Comparison of ENCODE assay signal across 17 cellular contexts in genomic region chr16:799948-800833, GRCh38. TPM values are rescaled to one million over a fixed set of nuclear protein-coding genes. Genes with fewer than 3 reads are reported as not detected.
DNase-seq lines count a peak whose midpoint lies in the region; FAIRE-seq and TF ChIP-seq lines count a peak whose summit lies in the region.
"Had no signal": no experiment of that assay in that cellular context is flagged by ENCODE, and none has a peak within 500 bp of the region (broad histone marks: within the 10 kb centered on the region; RNA-seq: fewer than 3 reads in every experiment).

Gene GNG13 (minus strand): TSS chr16:800734. CDS start chr16:799077, 1,657 bp downstream.

- POLR2A ChIA-PET in SK-N-SH (lab: Yijun Ruan, JAX), result interaction anchor here (1.3 kb wide), 1 partner anchor 12 kb away, joined by 4 read pairs; the partner anchor contains the start of gene CHTF18

- peak; percentile 74 for DNase-seq in SK-N-SH
- no peak for DNase-seq in GM12892 (ENCODE audit: insufficient read length)
- no peak for DNase-seq in Ammon's horn (ENCODE audit: low spot score)
- no peak for DNase-seq in posterior vena cava (ENCODE audit: low spot score)
- no peak for DNase-seq in lower leg skin (ENCODE audit: low spot score in 2 of 2)
- DNase-seq: activated naive CD4-positive, alpha-beta T cell treated with Interleukin-2 at 50 U/mL for 16 hours; effector CD8-positive, alpha-beta T cell; NCI-H1436 treated with DMSO at 0.1 percent for 48 hours; NCI-H82 had no signal

- H3K27ac ChIP-seq in 22Rv1, result peak within 1 kb of the TSS; percentile 48
- H3K27ac ChIP-seq in SK-N-SH (ENCODE audit: low read depth in 2 of 2, low read length in 1 of 2), result no peak within 1 kb of the TSS
- H3K27ac ChIP-seq in iPS-20b (ENCODE audit: low read length), result no peak within 1 kb of the TSS
- H3K27ac ChIP-seq: prostate gland, SK-N-MC had no signal

- WGBS in SK-N-SH (ENCODE audit: low lambda C conversion rate), result 8% methylated on average over 11 of the region's 57 CpGs
- WGBS in lower leg skin, 2 donors, result 4 to 6% methylated on average over 18 to 45 of the region's 57 CpGs

- H3F3A ChIP-seq in SK-N-SH (replicated peaks; ENCODE audit: insufficient read depth), result no peaks in the 10 kb centered on the region

- no peak for FAIRE-seq in GM12892 (lab: Jason Lieb, UNC)
- FAIRE-seq: GM12891, islet of Langerhans had no signal

- intact Hi-C loops in posterior vena cava (cut with DNase I), result no loop called here
- intact Hi-C loops in lower leg skin (cut with DNase I; ENCODE audit: low total_unique reads), result no loop called here

- no peaks in the 10 kb centered on the region for H4K20me1 ChIP-seq in SK-N-SH (ENCODE audit: insufficient read depth)

- H3K9me3 ChIP-seq in ES-I3 (ENCODE audit: control insufficient read depth, insufficient read depth, low read length) (no peaks in the 10 kb centered on the region; the same call in 1 of the 2 replicates), SK-N-SH (no peaks in the 10 kb centered on the region), iPS-20b (ENCODE audit: insufficient read depth, low read depth, low read length) (no peaks in the 10 kb centered on the region)
- H3K9me3 ChIP-seq: prostate gland had no signal

- TF ChIP-seq CTCF in 22Rv1 (IDR thresholded peaks at IDR 0.05) (no peak), SK-N-SH (IDR thresholded peaks at IDR 0.05) (no peak), lower leg skin (IDR thresholded peaks at IDR 0.05) (no peak)

- no peaks in the 10 kb centered on the region for H3K79me2 ChIP-seq in SK-N-SH (ENCODE audit: insufficient read depth)

- TF ChIP-seq RAD21 in SK-N-SH (IDR thresholded peaks at IDR 0.05; ENCODE audit: low read length), result no peak

- H3K9ac ChIP-seq in ES-I3 (ENCODE audit: low read depth, low read length) (peak within 1 kb of the TSS; percentile 32; the same call in 1 of the 2 replicates), SK-N-SH (no peak within 1 kb of the TSS), iPS-20b (ENCODE audit: low read depth, low read length) (no peak within 1 kb of the TSS)

- no peak for TF ChIP-seq POLR2A in GM12892 (IDR thresholded peaks at IDR 0.05; ENCODE audit: low read depth, low read length)
- no peak for TF ChIP-seq POLR2A in lower leg skin (IDR thresholded peaks at IDR 0.05)

- H3K4me1 ChIP-seq in ES-I3 (ENCODE audit: insufficient read depth, low read length) (peaks cover 7% of the 10 kb centered on the region; the same call in 1 of the 2 replicates), SK-N-SH (ENCODE audit: control insufficient read depth in 1 of 2, insufficient read depth in 2 of 2, low read depth in 1 of 2, low read length in 1 of 2) (peaks cover 0 to 6% of the 10 kb centered on the region in 2 experiments; a peak in 1 of 4 replicates), iPS-20b (ENCODE audit: insufficient read depth, low read length) (no peaks in the 10 kb centered on the region)
- H3K4me1 ChIP-seq: prostate gland had no signal

- TF ChIP-seq EP300 in SK-N-SH (IDR thresholded peaks at IDR 0.05; ENCODE audit: borderline replicate concordance in 1 of 2, low read depth in 1 of 2, low read length in 1 of 2), result no peak

- CTCF ChIA-PET in SK-N-SH (lab: Yijun Ruan, JAX), result interaction anchor here (1.1 to 2.6 kb wide), 5 partner anchors 13 to 303 kb away, joined by 3 to 15 read pairs (median 3); no protein-coding TSS in a partner anchor

- H3K36me3 ChIP-seq in ES-I3 (ENCODE audit: insufficient read depth, low read length) (0 out of 2 replicates have a peak, but pooled peaks cover 2% of the 10 kb centered on the region), SK-N-SH (replicated peaks in 1 of 2; ENCODE audit: control insufficient read depth in 1 of 2, insufficient read depth in 2 of 2, low read length in 1 of 2) (no peaks in the 10 kb centered on the region), iPS-20b (ENCODE audit: insufficient read depth, low read depth, low read length) (0 out of 2 replicates have a peak, but pooled peaks cover 7% of the 10 kb centered on the region)
- H3K36me3 ChIP-seq: prostate gland had no signal

- H3K9me2 ChIP-seq in SK-N-SH, result no peaks in the 10 kb centered on the region

- H3K27me3 ChIP-seq in SK-N-SH (ENCODE audit: insufficient read depth), result peaks cover 24% of the 10 kb centered on the region; the same call in 1 of the 2 replicates
- H3K27me3 ChIP-seq in iPS-20b (ENCODE audit: insufficient read depth, low read length), result peaks cover 60% of the 10 kb centered on the region

- H3K4me2 ChIP-seq in SK-N-SH, result peak within 1 kb of the TSS; percentile 59; the same call in 1 of the 2 replicates

- peak within 1 kb of the TSS in 1 of 2 experiments; percentile 28; a peak in 2 of 4 replicates for H3K4me3 ChIP-seq in SK-N-SH (ENCODE audit: low read depth in 2 of 2, low read length in 1 of 2)
- H3K4me3 ChIP-seq in iPS-20b (ENCODE audit: low read length), result peak within 1 kb of the TSS; percentile 54
- H3K4me3 ChIP-seq in lower leg skin (ENCODE audit: low read depth, poor library complexity, severe bottlenecking), result no peak within 1 kb of the TSS
- H3K4me3 ChIP-seq: prostate gland, SK-N-MC had no signal

- no peak within 1 kb of the TSS for H2AFZ ChIP-seq in SK-N-SH (ENCODE audit: low read depth)

TF ChIP-seq in SK-N-SH, 30 proteins besides CTCF, POLR2A, EP300 and RAD21:
- TF ChIP-seq RFX5 (IDR thresholded peaks at IDR 0.05; ENCODE audit: low read length) (no peak), RCOR1 (IDR thresholded peaks at IDR 0.05; ENCODE audit: low read length) (no peak), JUND (IDR thresholded peaks at IDR 0.05) (no peak)

RNA-seq across cellular contexts. Expression of gene GNG13, which starts in this region (rescaled TPM):
- polyA plus RNA-seq in SK-N-SH (2012; rRNA removed), result not detected in 2 replicates
- polyA plus RNA-seq in SK-N-SH (2012; cell fraction: cytosol; rRNA removed), result 0.05 TPM in 2 replicates
- 0.05 and 0.09 TPM in 2 replicates for polyA plus RNA-seq in SK-N-SH (2012; cell fraction: nucleus; rRNA removed)
- polyA plus RNA-seq in GM12892 (2012; ENCODE audit: missing spikeins), result not detected
- not detected for total RNA-seq in posterior vena cava
- not detected for total RNA-seq in lower leg skin
- total RNA-seq: prostate gland had no signal
- polyA plus RNA-seq: BJ had no signal

Comparison
In these comparisons a context has a peak if more than half of its experiments do, and no peak if none do; other contexts are left out.
1. Peak in DNase-seq and H3K4me2 ChIP-seq in SK-N-SH; RNA of the gene not detected or under 1 TPM.